ENCODE assay signal across 8 cellular contexts in genomic region chr12:121812320-121812871, GRCh38. TPM values are rescaled to one million over a fixed set of nuclear protein-coding genes. Genes with fewer than 3 reads are reported as not detected.
DNase-seq lines count a peak whose midpoint lies in the region; ATAC-seq and TF ChIP-seq lines count a peak whose summit lies in the region.

No MANE protein-coding gene starts in this region.

- H3K36me3 Mint-ChIP-seq in Calu3 (ENCODE audit: insufficient read depth, unreplicated experiment) = peaks cover 77% of the 10 kb centered on the region
- H3K36me3 Mint-ChIP-seq in GM23338 (ENCODE audit: low read depth) = peaks cover 45% of the 10 kb centered on the region
- peaks cover 7 to 30% (median 12%) of the 10 kb centered on the region in 3 donors for H3K36me3 Mint-ChIP-seq in immature natural killer cell

- H3K9ac ChIP-seq in OCI-LY1 (ENCODE audit: low read length) (peak overlapping the region; percentile 58), mammary epithelial cell (ENCODE audit: insufficient read depth, low read length) (peak overlapping the region; percentile 29)

- peak overlapping the region; percentile 94 for H3K27ac ChIP-seq in GM23338 (ENCODE audit: low read depth)
- no peak overlapping the region for H3K27ac ChIP-seq in OCI-LY1 (ENCODE audit: low read depth, low read length, poor library complexity, severe bottlenecking)
- H3K27ac ChIP-seq in mammary epithelial cell (ENCODE audit: insufficient read depth, low read depth, low read length) = no peak overlapping the region
- peak overlapping the region in 16 of 21 experiments; percentile 55 to 82 (median 65) for H3K27ac ChIP-seq in skin epidermis

- intact Hi-C loops in Calu3 (cut with micrococcal nuclease; ENCODE audit: unreplicated experiment) = loop anchor here (1.0 kb wide), 1 partner anchor 17 kb away; no protein-coding TSS in a partner anchor
- intact Hi-C loops in mammary epithelial cell (cut with micrococcal nuclease) = loop anchor here (1.0 kb wide), 2 partner anchors 17 to 76 kb away; partner anchors contain the start of gene PSMD9

- no peaks in the 10 kb centered on the region for H3K27me3 Mint-ChIP-seq in Calu3 (ENCODE audit: unreplicated experiment)
- H3K27me3 Mint-ChIP-seq in GM23338 (ENCODE audit: insufficient read depth, low read depth, poor library complexity) = peaks cover 28% of the 10 kb centered on the region
- peaks cover 0 to 3% (median 0%) of the 10 kb centered on the region in 3 donors for H3K27me3 Mint-ChIP-seq in immature natural killer cell (ENCODE audit: low read depth in 3 of 3)

- dilution Hi-C loops in mammary epithelial cell (cut with HindIII; ENCODE audit: low sequenced_read_pairs) = no loop called here

- H3K4me3 ChIP-seq in GM23338 = peak overlapping the region; percentile 97
- peak overlapping the region; percentile 65 for H3K4me3 ChIP-seq in OCI-LY1 (ENCODE audit: low read depth, low read length, poor library complexity, severe bottlenecking)
- H3K4me3 ChIP-seq in mammary epithelial cell (replicated peaks in 1 of 3; ENCODE audit: insufficient read depth in 1 of 3, low read depth in 2 of 3, low read length in 3 of 3) = peak overlapping the region; percentile 51 to 56 (median 53)
- H3K4me3 ChIP-seq in skin epidermis = peak overlapping the region; percentile 29 to 66 (median 47)

- DNase-seq in Calu3 = peak; percentile 86
- DNase-seq in GM23338 (ENCODE audit: low spot score) = peak; percentile 89
- DNase-seq in mammary epithelial cell = peak; percentile 61
- no peak for DNase-seq in immature natural killer cell
- DNase-seq in NCI-H1436 (lab: John Stamatoyannopoulos, UW) = no peak

- H3K4me1 ChIP-seq in GM23338 (ENCODE audit: insufficient read depth) (peaks cover 21% of the 10 kb centered on the region), OCI-LY1 (ENCODE audit: insufficient read depth, low read length, severe bottlenecking) (peaks cover 34% of the 10 kb centered on the region), mammary epithelial cell (ENCODE audit: insufficient read depth, low read length) (peaks cover 16% of the 10 kb centered on the region)

- H3K27me3 ChIP-seq in GM23338 (ENCODE audit: insufficient read depth) = no peaks in the 10 kb centered on the region
- H3K27me3 ChIP-seq in OCI-LY1 (ENCODE audit: insufficient read depth, low read length) = no peaks in the 10 kb centered on the region
- H3K27me3 ChIP-seq in mammary epithelial cell (ENCODE audit: insufficient read depth, low read length) = no peaks in the 10 kb centered on the region

- H2AFZ ChIP-seq in GM23338 (no peak overlapping the region; the same call in 1 of the 2 replicates), OCI-LY1 (ENCODE audit: low read length) (no peak overlapping the region), mammary epithelial cell (ENCODE audit: low read depth, low read length) (no peak overlapping the region)

- peaks cover 32% of the 10 kb centered on the region for H3K4me1 Mint-ChIP-seq in Calu3 (ENCODE audit: low read depth, unreplicated experiment)
- H3K4me1 Mint-ChIP-seq in GM23338 = peaks cover 24% of the 10 kb centered on the region
- peaks cover 35 to 40% of the 10 kb centered on the region in 2 donors for H3K4me1 Mint-ChIP-seq in immature natural killer cell

- ATAC-seq in GM23338 (peak; percentile 84), HG02623 (IDR thresholded peaks at IDR 0.05; ENCODE audit: unreplicated experiment) (no peak)

- peaks cover 41% of the 10 kb centered on the region for H3K79me2 ChIP-seq in GM23338 (replicated peaks; ENCODE audit: insufficient read depth)
- no peaks in the 10 kb centered on the region for H3K79me2 ChIP-seq in OCI-LY1 (ENCODE audit: insufficient read depth, low read length)
- peaks cover 66% of the 10 kb centered on the region for H3K79me2 ChIP-seq in mammary epithelial cell (ENCODE audit: insufficient read depth, low read length)

- H3K4me3 Mint-ChIP-seq in Calu3 (ENCODE audit: low read depth, unreplicated experiment) (peak overlapping the region; percentile 94), GM23338 (peak overlapping the region; percentile 81), immature natural killer cell (peak overlapping the region; percentile 52 to 76 (median 67))

- H3K4me2 ChIP-seq in GM23338 (peak overlapping the region; percentile 99), OCI-LY1 (ENCODE audit: low read length) (peak overlapping the region; percentile 85), mammary epithelial cell (ENCODE audit: insufficient read depth, low read depth, low read length) (peak overlapping the region; percentile 98)

- WGBS in mammary epithelial cell (ENCODE audit: low coverage, missing lambda C conversion rate) = 22% methylated on average over 16 of the region's 26 CpGs

- BruUV-seq in Calu3 (replicated peaks; lab: Mats Ljungman, UMichigan) = no TSS peak
- BruUV-seq in mammary epithelial cell (replicated peaks; lab: Mats Ljungman, UMichigan) = no TSS peak

- in situ Hi-C loops in mammary epithelial cell (cut with MboI; ENCODE audit: low sequenced_read_pairs in 2 of 2) = no loop called here

- no peaks in the 10 kb centered on the region for H3K9me3 Mint-ChIP-seq in Calu3 (ENCODE audit: low read depth, unreplicated experiment)
- no peaks in the 10 kb centered on the region for H3K9me3 Mint-ChIP-seq in GM23338
- no peaks in the 10 kb centered on the region for H3K9me3 Mint-ChIP-seq in immature natural killer cell

- H3K27ac Mint-ChIP-seq in Calu3 (ENCODE audit: unreplicated experiment) (peak overlapping the region; percentile 69), GM23338 (peak overlapping the region; percentile 87), immature natural killer cell (peak overlapping the region in 3 of 6 donors; percentile 30 to 40 (median 39))

- TF ChIP-seq CTCF in Calu3 (IDR thresholded peaks at IDR 0.05; ENCODE audit: unreplicated experiment) = no peak
- TF ChIP-seq CTCF in GM23338 (conservative IDR thresholded peaks at IDR 0.05; ENCODE audit: low read depth in 2 of 2) = peak in 1 of 2 experiments; percentile 22; a peak in 1 of 4 replicates
- TF ChIP-seq CTCF in OCI-LY1 (IDR thresholded peaks at IDR 0.05; ENCODE audit: low read length) = no peak
- TF ChIP-seq CTCF in mammary epithelial cell (conservative IDR thresholded peaks at IDR 0.05 in 1 of 2, IDR thresholded peaks at IDR 0.05 in 1 of 2; ENCODE audit: extremely low read depth in 1 of 2, insufficient read depth in 1 of 2, low read depth in 1 of 2, low read length in 2 of 2) = no peak

- peaks cover 20% of the 10 kb centered on the region; the same call in 1 of the 2 replicates for H4K20me1 ChIP-seq in GM23338 (replicated peaks; ENCODE audit: insufficient read depth)
- H4K20me1 ChIP-seq in OCI-LY1 (ENCODE audit: insufficient read depth, low read length) = no peaks in the 10 kb centered on the region
- peaks cover 2% of the 10 kb centered on the region for H4K20me1 ChIP-seq in mammary epithelial cell (ENCODE audit: insufficient read depth, low read length)

- H3K9me2 ChIP-seq in GM23338 (ENCODE audit: insufficient read depth) (no peaks in the 10 kb centered on the region), OCI-LY1 (ENCODE audit: low read depth, low read length) (no peaks in the 10 kb centered on the region)

- 0 out of 2 replicates have a peak, but pooled peaks cover 3% of the 10 kb centered on the region for H3K36me3 ChIP-seq in GM23338 (ENCODE audit: insufficient read depth)
- peaks cover 62% of the 10 kb centered on the region for H3K36me3 ChIP-seq in OCI-LY1 (ENCODE audit: insufficient read depth, low read length)
- H3K36me3 ChIP-seq in mammary epithelial cell (ENCODE audit: insufficient read depth, low read length) = peaks cover 11% of the 10 kb centered on the region

- H3F3A ChIP-seq in GM23338 (replicated peaks; ENCODE audit: low read depth) (peaks cover 12% of the 10 kb centered on the region), OCI-LY1 (ENCODE audit: insufficient read depth, low read length) (0 out of 2 replicates have a peak, but pooled peaks cover 5% of the 10 kb centered on the region)

- no peaks in the 10 kb centered on the region for H3K9me3 ChIP-seq in OCI-LY1 (ENCODE audit: low read length)
- no peaks in the 10 kb centered on the region for H3K9me3 ChIP-seq in mammary epithelial cell (replicated peaks; ENCODE audit: insufficient read depth, low read length)

- CTCF ChIA-PET in Calu3 (lab: Charles Lee) = interaction anchor here (0.6 to 4.6 kb wide), 9 partner anchors 10 to 309 kb away, joined by 3 to 179 read pairs (median 4); partner anchors contain the start of genes RHOF and SETD1B
- CTCF ChIA-PET in mammary epithelial cell (lab: Charles Lee; ENCODE audit: low non-redundant PET) = interaction anchor here (0.5 to 2.4 kb wide), 5 partner anchors 18 to 288 kb away, joined by 3 to 61 read pairs (median 3); partner anchors contain the start of gene RHOF

TF ChIP-seq in GM23338, 12 proteins besides CTCF, POLR2A, EP300 and RAD21 (continues in another document):
- TF ChIP-seq EZH2phosphoT487 (IDR thresholded peaks at IDR 0.05; ENCODE audit: unreplicated experiment) (no peak), POLR2AphosphoS5 (IDR thresholded peaks at IDR 0.05; ENCODE audit: low read depth) (peak; percentile 77), STAT1 (IDR thresholded peaks at IDR 0.05; ENCODE audit: unreplicated experiment) (no peak), JUNB (IDR thresholded peaks at IDR 0.05; ENCODE audit: unreplicated experiment) (no peak), EZH2 (IDR thresholded peaks at IDR 0.05; ENCODE audit: low read depth, unreplicated experiment) (no peak)

RNA-seq across cellular contexts. Expression of gene SETD1B, which starts 8.6 kb away (rescaled TPM):
- 32.2 and 33.1 TPM in 2 replicates for total RNA-seq in Calu3 (2022)
- total RNA-seq in GM23338 (2014; rRNA removed; shearing (Covaris generic)) = 8.7 and 8.9 TPM in 2 replicates
- 3.1 and 3.4 TPM in 2 replicates for polyA plus RNA-seq in GM23338 (2016; fragmentation: Nextera tagmentation; extraction: Ambion mirVana)
- total RNA-seq in mammary epithelial cell = 10 to 100 TPM in 1 of 2 donors, 1 to 10 TPM in 1; 4.3 to 16.0 TPM
- polyA plus RNA-seq in mammary epithelial cell = 0.94 TPM
- 5.4 TPM for polyA minus RNA-seq in mammary epithelial cell
- 1 to 10 TPM in 1 of 3 donors, under 1 TPM in 1, not detected in 1; 0.56 to 2.3 TPM for polyA plus RNA-seq in immature natural killer cell

RNA-seq across cellular contexts. Expression of gene RHOF, which starts 18.9 kb away (rescaled TPM):
- total RNA-seq in Calu3 (2022) (73.9 and 121 TPM in 2 replicates), mammary epithelial cell (1 to 10 TPM; 4.4 to 6.2 TPM)
- 31.9 and 53.4 TPM in 2 replicates for total RNA-seq in GM23338 (2014; rRNA removed; shearing (Covaris generic))
- polyA plus RNA-seq in GM23338 (2016; fragmentation: Nextera tagmentation; extraction: Ambion mirVana) (8.7 and 10.5 TPM in 2 replicates), mammary epithelial cell (1.4 TPM), immature natural killer cell (100 to 1,000 TPM in 2 of 3 donors, 10 to 100 TPM in 1; 97.6 to 183 (median 128) TPM)
- 0.26 TPM for polyA minus RNA-seq in mammary epithelial cell

RNA-seq across cellular contexts. Expression of gene HPD, which starts 46.3 kb away (rescaled TPM):
- total RNA-seq in Calu3 (2022) = not detected in 2 replicates
- not detected in 2 replicates for total RNA-seq in GM23338 (2014; rRNA removed; shearing (Covaris generic))
- polyA plus RNA-seq in GM23338 (2016; fragmentation: Nextera tagmentation; extraction: Ambion mirVana) = 0.21 TPM in 1 of 2 replicates, not detected in the other
- total RNA-seq in mammary epithelial cell = under 1 TPM in 1 of 2 donors, not detected in 1; 0.17 TPM
- 0.03 TPM for polyA plus RNA-seq in mammary epithelial cell
- polyA minus RNA-seq in mammary epithelial cell = not detected
- polyA plus RNA-seq in immature natural killer cell = not detected

Comparison
In these comparisons a context has a peak if more than half of its experiments do, and no peak if none do; other contexts are left out.
1. DNase-seq: peak in Calu3 (single experiment), GM23338 (single experiment) and mammary epithelial cell (single experiment); none in immature natural killer cell (0 of 3) and NCI-H1436 (single experiment).
2. H3K27ac ChIP-seq: peak in GM23338 (single experiment) and skin epidermis (16 of 21); none in OCI-LY1 (single experiment) and mammary epithelial cell (single experiment).
3. H3K4me3 ChIP-seq: peak in every context shown above with its lines; median percentile 97 in GM23338; 65 in OCI-LY1; 53 in mammary epithelial cell; 47 in skin epidermis.
4. Peak in every context shown above with its lines, with median percentiles within 50 percentile points of each other: H3K4me3 Mint-ChIP-seq and H3K4me2 ChIP-seq.